ENCODE assay signal across 8 cellular contexts in genomic region chr1:24150228-24151174, GRCh38. TPM values are rescaled to one million over a fixed set of nuclear protein-coding genes. Genes with fewer than 3 reads are reported as not detected.
A peak's percentile ranks its signal among the peaks of the same experiment; 100 is the strongest.
DNase-seq lines count a peak whose midpoint lies in the region; ATAC-seq and TF ChIP-seq lines count a peak whose summit lies in the region.

No MANE protein-coding gene starts in this region.

- no peaks in the 10 kb centered on the region for H3K79me1 ChIP-seq in IMR-90 (ENCODE audit: low read depth in 1 of 2, low read length in 2 of 2)

- peak; percentile 82 for TF ChIP-seq CTCF in GM12872 (IDR thresholded peaks at IDR 0.05; ENCODE audit: insufficient read depth, low read depth, low read length)
- TF ChIP-seq CTCF in IMR-90 (conservative IDR thresholded peaks at IDR 0.05; ENCODE audit: low read depth, low read length): peak; percentile 68
- TF ChIP-seq CTCF in OCI-LY1 (IDR thresholded peaks at IDR 0.05; ENCODE audit: low read length): peak; percentile 83
- TF ChIP-seq CTCF in epithelial cell of proximal tubule (conservative IDR thresholded peaks at IDR 0.05; ENCODE audit: low read depth, low read length): peak; percentile 74

- no peaks in the 10 kb centered on the region for H4K20me1 ChIP-seq in IMR-90 (ENCODE audit: insufficient read depth, low read length)
- H4K20me1 ChIP-seq in OCI-LY1 (ENCODE audit: insufficient read depth, low read length): no peaks in the 10 kb centered on the region

- no peak overlapping the region for H3K23ac ChIP-seq in IMR-90 (ENCODE audit: low read depth, low read length)

- H3K14ac ChIP-seq in IMR-90 (replicated peaks; ENCODE audit: low read depth, low read length): no peak overlapping the region

- H3K36me3 ChIP-seq in IMR-90 (ENCODE audit: control insufficient read depth, insufficient read depth, low read length): no peaks in the 10 kb centered on the region
- H3K36me3 ChIP-seq in OCI-LY1 (ENCODE audit: insufficient read depth, low read length): peaks cover 8% of the 10 kb centered on the region; the same call in 1 of the 2 replicates

- H3K4me1 ChIP-seq in IMR-90 (ENCODE audit: control insufficient read depth, insufficient read depth, low read length) (peaks cover 5% of the 10 kb centered on the region), OCI-LY1 (ENCODE audit: insufficient read depth, low read length, severe bottlenecking) (peaks cover 50% of the 10 kb centered on the region)

- CTCF ChIA-PET in IMR-90 (lab: Yijun Ruan, JAX): interaction anchor here (0.5 to 1.6 kb wide), 10 partner anchors 8 to 314 kb away, joined by 3 to 13 read pairs (median 4); no protein-coding TSS in a partner anchor

- peaks cover 54% of the 10 kb centered on the region for H3K27me3 ChIP-seq in IMR-90 (ENCODE audit: control insufficient read depth, insufficient read depth, low read length)
- H3K27me3 ChIP-seq in OCI-LY1 (ENCODE audit: insufficient read depth, low read length): no peaks in the 10 kb centered on the region

- H2BK20ac ChIP-seq in IMR-90 (ENCODE audit: low read depth, low read length): no peak overlapping the region

- peaks cover 5% of the 10 kb centered on the region; the same call in 1 of the 2 replicates for H3K9me1 ChIP-seq in IMR-90 (ENCODE audit: insufficient read depth, low read length)

- H3K18ac ChIP-seq in IMR-90 (ENCODE audit: low read depth, low read length): no peak overlapping the region

- H2BK15ac ChIP-seq in IMR-90 (ENCODE audit: low read depth, low read length): no peak overlapping the region

- no peak overlapping the region for H3K56ac ChIP-seq in IMR-90 (ENCODE audit: extremely low read depth, insufficient read depth, low read length)

- peaks cover 3% of the 10 kb centered on the region; the same call in 1 of the 2 replicates for H3F3A ChIP-seq in OCI-LY1 (ENCODE audit: insufficient read depth, low read length)

- intact Hi-C loops in IMR-90 (cut with micrococcal nuclease): loop anchor here (2.0 to 5.0 kb wide), 2 partner anchors 47 to 240 kb away; no protein-coding TSS in a partner anchor

- H2AFZ ChIP-seq in IMR-90 (replicated peaks; ENCODE audit: low read length, poor library complexity) (peak overlapping the region; percentile 87), OCI-LY1 (ENCODE audit: low read length) (no peak overlapping the region)

- H2AK9ac ChIP-seq in IMR-90 (replicated peaks; ENCODE audit: low read depth, low read length, poor library complexity): no peak overlapping the region

- H2BK120ac ChIP-seq in IMR-90 (ENCODE audit: low read depth, low read length): peak overlapping the region; percentile 36; the same call in 1 of the 2 replicates

- WGBS in IMR-90 (ENCODE audit: extremely low coverage in 2 of 2, insufficient read length in 1 of 2), 2 experiments: 30% methylated on average over 12 of the region's 36 CpGs; no CpG with 5 or more reads in 1 of the 2 experiments

- H3K4me2 ChIP-seq in IMR-90 (ENCODE audit: low read depth, low read length) (peak overlapping the region; percentile 56), OCI-LY1 (ENCODE audit: low read length) (peak overlapping the region; percentile 89)

- no peak overlapping the region; the same call in 1 of the 2 replicates for H2AK5ac ChIP-seq in IMR-90 (ENCODE audit: low read depth, low read length)

- peak; percentile 99 for ATAC-seq in IMR-90 (ENCODE audit: low read depth)
- ATAC-seq in HG03432 (IDR thresholded peaks at IDR 0.05; ENCODE audit: unreplicated experiment): no peak

- peak; percentile 67 for DNase-seq in IMR-90
- DNase-seq in activated T-cell treated with anti-CD3 and anti-CD28 coated beads for 24 hours (ENCODE audit: low read depth): peak; percentile 84
- no peak for DNase-seq in epithelial cell of proximal tubule (ENCODE audit: low read depth)
- peak; percentile 27 for DNase-seq in middle frontal gyrus (ENCODE audit: extremely low spot score, low spot score)
- DNase-seq in stimulated activated CD8-positive, alpha-beta memory T cell treated with anti-CD3 and anti-CD28 coated beads, Interleukin-15, amount 100 ng/mL, for 48 hours (ENCODE audit: low read depth in 2 of 2): peak; percentile 75 to 78

- no peak overlapping the region for H3K27ac ChIP-seq in IMR-90 (ENCODE audit: insufficient read depth, low read length)
- H3K27ac ChIP-seq in OCI-LY1 (ENCODE audit: low read depth, low read length, poor library complexity, severe bottlenecking): peak overlapping the region; percentile 97

- 0 out of 2 replicates have a peak overlapping the region, but pooled peaks have one; percentile 28 for H3K4ac ChIP-seq in IMR-90 (ENCODE audit: low read depth, low read length)

- no peaks in the 10 kb centered on the region for H3K79me2 ChIP-seq in OCI-LY1 (ENCODE audit: insufficient read depth, low read length)

- TF ChIP-seq RAD21 in IMR-90 (IDR thresholded peaks at IDR 0.05; ENCODE audit: low read length): peak; percentile 48

- H3K4me3 ChIP-seq in IMR-90 (ENCODE audit: insufficient read depth, low read depth, low read length) (no peak overlapping the region), OCI-LY1 (ENCODE audit: low read depth, low read length, poor library complexity, severe bottlenecking) (peak overlapping the region; percentile 72), epithelial cell of proximal tubule (ENCODE audit: low read depth, low read length) (peak overlapping the region; percentile 39)

- H3K9me2 ChIP-seq in OCI-LY1 (ENCODE audit: low read depth, low read length): no peaks in the 10 kb centered on the region

- dilution Hi-C loops in IMR-90 (cut with HindIII; ENCODE audit: low sequenced_read_pairs, unreplicated experiment): no loop called here

- POLR2A ChIA-PET in IMR-90 (lab: Charles Lee; ENCODE audit: unreplicated experiment): no interaction called here

- H4K91ac ChIP-seq in IMR-90 (ENCODE audit: insufficient read depth, low read depth, low read length): no peak overlapping the region

- in situ Hi-C loops in IMR-90 (cut with MboI; ENCODE audit: low sequenced_read_pairs): no loop called here

- H4K8ac ChIP-seq in IMR-90 (ENCODE audit: low read depth in 2 of 2, low read length in 2 of 2): no peak overlapping the region

- H4K5ac ChIP-seq in IMR-90 (ENCODE audit: low read depth, low read length): no peak overlapping the region

- no peaks in the 10 kb centered on the region for H3K9me3 ChIP-seq in IMR-90 (ENCODE audit: control insufficient read depth, insufficient read depth, low read length)
- no peaks in the 10 kb centered on the region for H3K9me3 ChIP-seq in OCI-LY1 (ENCODE audit: low read length)

- H2BK5ac ChIP-seq in IMR-90 (ENCODE audit: low read depth, low read length, poor library complexity, severe bottlenecking): no peak overlapping the region

- H3K9ac ChIP-seq in IMR-90 (ENCODE audit: low read depth, low read length) (no peak overlapping the region), OCI-LY1 (ENCODE audit: low read length) (peak overlapping the region; percentile 71)

- BruUV-seq in IMR-90 (replicated peaks; lab: Mats Ljungman, UMichigan): no TSS peak

- TF ChIP-seq POLR2A in IMR-90 (IDR thresholded peaks at IDR 0.05; ENCODE audit: low read depth, low read length): no peak

TF ChIP-seq in IMR-90, 13 proteins besides CTCF, POLR2A, EP300 and RAD21:
- TF ChIP-seq MAFK (IDR thresholded peaks at IDR 0.05; ENCODE audit: low read depth, low read length): no peak
- TF ChIP-seq SMC3 (IDR thresholded peaks at IDR 0.05; ENCODE audit: low read depth, low read length): peak; percentile 44

RNA-seq across cellular contexts. Expression of gene IL22RA1, which starts 7.6 kb away (rescaled TPM):
- total RNA-seq in IMR-90 (2012; rRNA removed) (not detected in 2 replicates), epithelial cell of proximal tubule (0.07 TPM in 1 of 2 replicates, not detected in the other)
- polyA plus RNA-seq in IMR-90 (2012; rRNA removed): not detected in 2 replicates
- 0.02 TPM in 1 of 2 replicates, not detected in the other for polyA plus RNA-seq in IMR-90 (2012; cell fraction: cytosol; rRNA removed)
- polyA plus RNA-seq in IMR-90 (2012; cell fraction: nucleus; rRNA removed; ENCODE audit: low replicate concordance): not detected in 2 replicates

RNA-seq across cellular contexts. Expression of gene IFNLR1, which starts 36.6 kb away (rescaled TPM):
- total RNA-seq in IMR-90 (2012; rRNA removed): not detected in 2 replicates
- polyA plus RNA-seq in IMR-90 (2012; rRNA removed): not detected in 2 replicates
- polyA plus RNA-seq in IMR-90 (2012; cell fraction: cytosol; rRNA removed): not detected in 2 replicates
- not detected in 2 replicates for polyA plus RNA-seq in IMR-90 (2012; cell fraction: nucleus; rRNA removed; ENCODE audit: low replicate concordance)
- 3.6 and 4.2 TPM in 2 replicates for total RNA-seq in epithelial cell of proximal tubule

RNA-seq across cellular contexts. Expression of gene MYOM3, which starts 38.6 kb away (rescaled TPM):
- total RNA-seq in IMR-90 (2012; rRNA removed) (not detected in 2 replicates), epithelial cell of proximal tubule (1.7 and 2.2 TPM in 2 replicates)
- polyA plus RNA-seq in IMR-90 (2012; rRNA removed): 0.03 TPM in 1 of 2 replicates, not detected in the other
- 0.01 TPM in 2 replicates for polyA plus RNA-seq in IMR-90 (2012; cell fraction: cytosol; rRNA removed)
- polyA plus RNA-seq in IMR-90 (2012; cell fraction: nucleus; rRNA removed; ENCODE audit: low replicate concordance): 0.01 TPM in 2 replicates
